Comparison of ENCODE assay signal across 8 cellular contexts in genomic region chr2:219497495-219498279, GRCh38. TPM values are rescaled to one million over a fixed set of nuclear protein-coding genes. Genes with fewer than 3 reads are reported as not detected.
A peak's percentile ranks its signal among the peaks of the same experiment; 100 is the strongest.
DNase-seq lines count a peak whose midpoint lies in the region; ATAC-seq and TF ChIP-seq lines count a peak whose summit lies in the region.

No MANE protein-coding gene starts in this region.

- H3K4me1 Mint-ChIP-seq in activated T-helper 1 cell treated with anti-CD3 and anti-CD28 coated beads, Interleukin-12 subunit alpha, Interleukin-12 subunit beta, Interleukin-2, Interleukin-4 antibody, amounts not matched to agents 30 ng/mL and 10 ng/mL and 1 ng/mL, durations not matched to agents 14 hours and 24 hours and 36 hours (ENCODE audit: low read depth), result peaks cover 36% of the 10 kb centered on the region
- peaks cover 25% of the 10 kb centered on the region for H3K4me1 Mint-ChIP-seq in neural crest cell

- intact Hi-C loops in activated T-helper 1 cell treated with anti-CD3 and anti-CD28 coated beads, Interleukin-12 subunit alpha, Interleukin-12 subunit beta, Interleukin-2, Interleukin-4 antibody, amounts not matched to agents 30 ng/mL and 10 ng/mL and 1 ng/mL, durations not matched to agents 14 hours and 24 hours and 36 hours (cut with micrococcal nuclease), result loop anchor here (1.0 to 5.0 kb wide), 15 partner anchors 12 to 1210 kb away; partner anchors contain the start of genes ANKZF1, ATG9A, CHPF and DNAJB2

- TF ChIP-seq CTCF in foreskin keratinocyte (conservative IDR thresholded peaks at IDR 0.05) (no peak), neural crest cell (conservative IDR thresholded peaks at IDR 0.05) (no peak)

- H3K4me1 ChIP-seq in foreskin keratinocyte, result no peaks in the 10 kb centered on the region

- H3K4me3 Mint-ChIP-seq in activated T-helper 1 cell treated with anti-CD3 and anti-CD28 coated beads, Interleukin-12 subunit alpha, Interleukin-12 subunit beta, Interleukin-2, Interleukin-4 antibody, amounts not matched to agents 30 ng/mL and 10 ng/mL and 1 ng/mL, durations not matched to agents 14 hours and 24 hours and 36 hours, result peak overlapping the region; percentile 93
- H3K4me3 Mint-ChIP-seq in neural crest cell, result peak overlapping the region; percentile 88

- H3K27me3 ChIP-seq in foreskin keratinocyte, result peaks cover 46% of the 10 kb centered on the region

- peaks cover 5% of the 10 kb centered on the region for H3K36me3 Mint-ChIP-seq in activated T-helper 1 cell treated with anti-CD3 and anti-CD28 coated beads, Interleukin-12 subunit alpha, Interleukin-12 subunit beta, Interleukin-2, Interleukin-4 antibody, amounts not matched to agents 30 ng/mL and 10 ng/mL and 1 ng/mL, durations not matched to agents 14 hours and 24 hours and 36 hours (ENCODE audit: low read depth)
- H3K36me3 Mint-ChIP-seq in neural crest cell (ENCODE audit: low read depth), result no peaks in the 10 kb centered on the region

- H3K27ac Mint-ChIP-seq in activated T-helper 1 cell treated with anti-CD3 and anti-CD28 coated beads, Interleukin-12 subunit alpha, Interleukin-12 subunit beta, Interleukin-2, Interleukin-4 antibody, amounts not matched to agents 30 ng/mL and 10 ng/mL and 1 ng/mL, durations not matched to agents 14 hours and 24 hours and 36 hours, result no peak overlapping the region
- no peak overlapping the region for H3K27ac Mint-ChIP-seq in neural crest cell (ENCODE audit: unreplicated experiment)

- DNase-seq in DMS53 treated with DMSO at 0.1 percent for 48 hours (lab: John Stamatoyannopoulos, UW; ENCODE audit: unreplicated experiment) (peak; percentile 31), GOT3 (lab: John Stamatoyannopoulos, UW) (peak; percentile 51), NCI-H2196 (lab: John Stamatoyannopoulos, UW; ENCODE audit: unreplicated experiment) (peak; percentile 75), foreskin keratinocyte (peak in 1 of 2 donors; percentile 48), neural crest cell (ENCODE audit: low read depth, low spot score) (peak; percentile 60), NCI-H2081 treated with DMSO at 0.1 percent for 48 hours (lab: John Stamatoyannopoulos, UW) (no peak), NCI-H187 (lab: John Stamatoyannopoulos, UW) (no peak)
- peak; percentile 38 for DNase-seq in activated T-helper 1 cell treated with anti-CD3 and anti-CD28 coated beads, Interleukin-12 subunit alpha, Interleukin-12 subunit beta, Interleukin-2, Interleukin-4 antibody, amounts not matched to agents 30 ng/mL and 10 ng/mL and 1 ng/mL, durations not matched to agents 14 hours and 24 hours and 36 hours (ENCODE audit: low spot score)

- ATAC-seq in foreskin keratinocyte, result peak; percentile 14

- H3K9me3 Mint-ChIP-seq in activated T-helper 1 cell treated with anti-CD3 and anti-CD28 coated beads, Interleukin-12 subunit alpha, Interleukin-12 subunit beta, Interleukin-2, Interleukin-4 antibody, amounts not matched to agents 30 ng/mL and 10 ng/mL and 1 ng/mL, durations not matched to agents 14 hours and 24 hours and 36 hours, result no peaks in the 10 kb centered on the region
- H3K9me3 Mint-ChIP-seq in neural crest cell, result no peaks in the 10 kb centered on the region

- H3K27me3 Mint-ChIP-seq in activated T-helper 1 cell treated with anti-CD3 and anti-CD28 coated beads, Interleukin-12 subunit alpha, Interleukin-12 subunit beta, Interleukin-2, Interleukin-4 antibody, amounts not matched to agents 30 ng/mL and 10 ng/mL and 1 ng/mL, durations not matched to agents 14 hours and 24 hours and 36 hours (ENCODE audit: insufficient read depth), result peaks cover 42% of the 10 kb centered on the region
- peaks cover 57% of the 10 kb centered on the region for H3K27me3 Mint-ChIP-seq in neural crest cell (ENCODE audit: low read depth)

- no peak overlapping the region for H3K27ac ChIP-seq in foreskin keratinocyte

RNA-seq across cellular contexts. Expression of gene GMPPA, which starts 1.0 kb away (rescaled TPM):
- total RNA-seq in activated T-helper 1 cell treated with anti-CD3 and anti-CD28 coated beads, Interleukin-12 subunit alpha, Interleukin-12 subunit beta, Interleukin-2, Interleukin-4 antibody, amounts not matched to agents 30 ng/mL and 10 ng/mL and 1 ng/mL, durations not matched to agents 14 hours and 24 hours and 36 hours, result 41.3 and 50.3 TPM in 2 replicates
- total RNA-seq in foreskin keratinocyte, result 55.4 and 62.6 TPM in 2 replicates
- polyA plus RNA-seq in foreskin keratinocyte, result 64.7 and 74.8 TPM in 2 replicates
- 24.3 and 26.1 TPM in 2 replicates for total RNA-seq in neural crest cell

RNA-seq across cellular contexts. Expression of gene ASIC4, which starts 16.6 kb away (rescaled TPM):
- total RNA-seq in activated T-helper 1 cell treated with anti-CD3 and anti-CD28 coated beads, Interleukin-12 subunit alpha, Interleukin-12 subunit beta, Interleukin-2, Interleukin-4 antibody, amounts not matched to agents 30 ng/mL and 10 ng/mL and 1 ng/mL, durations not matched to agents 14 hours and 24 hours and 36 hours, result 0.08 TPM in 1 of 2 replicates, not detected in the other
- total RNA-seq in foreskin keratinocyte (not detected in 2 replicates), neural crest cell (1.0 and 1.5 TPM in 2 replicates)
- polyA plus RNA-seq in foreskin keratinocyte, result not detected in 2 replicates

RNA-seq across cellular contexts. Expression of gene CHPF, which starts 45.9 kb away (rescaled TPM):
- total RNA-seq in activated T-helper 1 cell treated with anti-CD3 and anti-CD28 coated beads, Interleukin-12 subunit alpha, Interleukin-12 subunit beta, Interleukin-2, Interleukin-4 antibody, amounts not matched to agents 30 ng/mL and 10 ng/mL and 1 ng/mL, durations not matched to agents 14 hours and 24 hours and 36 hours, result 41.3 and 43.4 TPM in 2 replicates
- 93.1 and 105 TPM in 2 replicates for total RNA-seq in foreskin keratinocyte
- polyA plus RNA-seq in foreskin keratinocyte, result 117 and 130 TPM in 2 replicates
- 27.0 and 30.0 TPM in 2 replicates for total RNA-seq in neural crest cell

RNA-seq across cellular contexts. Expression of gene TMEM198, which starts 46.1 kb away (rescaled TPM):
- total RNA-seq in activated T-helper 1 cell treated with anti-CD3 and anti-CD28 coated beads, Interleukin-12 subunit alpha, Interleukin-12 subunit beta, Interleukin-2, Interleukin-4 antibody, amounts not matched to agents 30 ng/mL and 10 ng/mL and 1 ng/mL, durations not matched to agents 14 hours and 24 hours and 36 hours, result 2.9 and 3.3 TPM in 2 replicates
- total RNA-seq in foreskin keratinocyte (1.0 and 1.2 TPM in 2 replicates), neural crest cell (15.7 and 16.4 TPM in 2 replicates)
- polyA plus RNA-seq in foreskin keratinocyte, result 1.2 and 1.3 TPM in 2 replicates

Comparison
In these comparisons a context has a peak if more than half of its experiments do, and no peak if none do; other contexts are left out.
1. DNase-seq: peak in DMS53 treated with DMSO at 0.1 percent for 48 hours (single experiment), GOT3 (single experiment), NCI-H2196 (single experiment), activated T-helper 1 cell treated with anti-CD3 and anti-CD28 coated beads, Interleukin-12 subunit alpha, Interleukin-12 subunit beta, Interleukin-2, Interleukin-4 antibody, amounts not matched to agents 30 ng/mL and 10 ng/mL and 1 ng/mL, durations not matched to agents 14 hours and 24 hours and 36 hours (single experiment) and neural crest cell (single experiment); none in NCI-H2081 treated with DMSO at 0.1 percent for 48 hours (single experiment) and NCI-H187 (0 of 2).